In the genomic region with DNA sequence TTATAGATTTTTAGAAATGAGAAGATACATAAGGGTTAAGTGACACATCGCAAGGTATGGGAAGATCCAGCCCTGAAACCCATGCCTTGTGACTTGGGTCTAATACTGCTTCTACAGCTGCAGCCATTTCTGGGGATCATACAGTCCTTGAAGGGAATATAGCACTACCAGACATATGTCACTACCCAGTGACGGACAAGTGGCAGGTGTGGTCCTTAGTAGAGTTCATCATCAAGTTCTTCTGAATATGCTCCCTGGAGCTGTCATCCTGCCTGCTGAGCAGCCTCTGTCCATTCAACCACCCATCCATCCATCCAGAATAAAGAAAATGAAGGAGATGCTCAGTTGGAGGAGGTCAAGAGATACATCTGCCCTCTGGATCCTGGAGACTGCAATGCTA, we compare ENCODE assay signal across 18 cellular contexts.
"Had no signal": no experiment of that assay in that cellular context is flagged by ENCODE, and none has a peak within 500 bp of the region (broad histone marks: within the 10 kb centered on the region; RNA-seq: fewer than 3 reads in every experiment).

No MANE protein-coding gene starts in this region.

- H3K4me3 ChIP-seq: MG63 had no signal

- H3K9ac ChIP-seq: SK-N-SH had no signal

- H3K9me3 ChIP-seq: MG63, SK-N-SH had no signal

- H3K4me2 ChIP-seq: SK-N-SH had no signal

- H3K36me3 ChIP-seq: MG63 had no signal

- DNase-seq: Karpas-422, KG1, MG63, NCI-H1092, NCI-H1105 treated with DMSO at 0.1 percent for 48 hours, NCI-H1417 treated with DMSO at 0.1 percent for 48 hours, NCI-H146, NCI-H1694 treated with DMSO at 0.1 percent for 48 hours, NCI-H1930, NCI-H2081, NCI-H2107, NCI-H2227 treated with DMSO at 0.1 percent for 48 hours, NCI-H526, NCI-H82, Right ventricle myocardium superior, RPMI8226, SIG-M5, SK-N-SH had no signal

- H3K27me3 ChIP-seq: MG63 had no signal
